Comparison of ENCODE assay signal across 13 cellular contexts in the genomic region with DNA sequence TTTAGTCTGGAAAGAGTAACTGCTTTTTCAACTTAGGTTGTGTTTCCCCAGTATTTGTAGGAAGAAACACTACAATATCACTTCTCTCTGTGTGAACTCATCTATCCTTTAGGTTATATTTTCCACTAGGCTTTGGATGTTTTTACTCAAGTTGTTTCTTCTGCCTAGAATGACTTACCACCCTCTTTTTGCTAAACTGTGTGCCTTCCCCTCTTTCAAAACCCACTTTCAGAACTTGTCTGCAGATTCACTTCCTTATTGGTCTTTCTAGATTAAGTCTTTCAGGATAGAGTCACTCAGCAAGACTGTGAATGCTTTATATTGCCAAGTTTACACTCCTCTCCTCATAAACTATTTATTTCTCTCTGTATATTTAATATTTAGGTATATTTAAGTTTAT. TPM values are rescaled to one million over a fixed set of nuclear protein-coding genes. Genes with fewer than 3 reads are reported as not detected.
DNase-seq lines count a peak whose midpoint lies in the region; ATAC-seq and TF ChIP-seq lines count a peak whose summit lies in the region.
"Had no signal": no experiment of that assay in that cellular context is flagged by ENCODE, and none has a peak within 500 bp of the region (broad histone marks: within the 10 kb centered on the region; RNA-seq: fewer than 3 reads in every experiment).

No MANE protein-coding gene starts in this region.

- H3K9me3 Mint-ChIP-seq in nephron progenitor cell, result no peaks in the 10 kb centered on the region
- H3K9me3 Mint-ChIP-seq: activated T-helper 1 cell treated with anti-CD3 and anti-CD28 coated beads, Interleukin-12 subunit alpha, Interleukin-12 subunit beta, Interleukin-2, Interleukin-4 antibody, amounts not matched to agents 30 ng/mL and 10 ng/mL and 1 ng/mL, durations not matched to agents 14 hours and 24 hours and 36 hours; CD4-positive, CD25-positive, alpha-beta regulatory T cell had no signal

- H3K36me3 Mint-ChIP-seq in nephron progenitor cell (ENCODE audit: low read depth), result no peaks in the 10 kb centered on the region
- H3K36me3 Mint-ChIP-seq: CD4-positive, CD25-positive, alpha-beta regulatory T cell had no signal

- no peaks in the 10 kb centered on the region for H3K36me3 ChIP-seq in left lung

- ATAC-seq in GM18519 (IDR thresholded peaks at IDR 0.05; ENCODE audit: low FRiP score, unreplicated experiment) (peak; percentile 73), GM21576 (IDR thresholded peaks at IDR 0.05; ENCODE audit: unreplicated experiment) (peak; percentile 91), HG03432 (IDR thresholded peaks at IDR 0.05; ENCODE audit: unreplicated experiment) (peak; percentile 83), left lung (peak; percentile 21)

- H3K4me3 Mint-ChIP-seq in nephron progenitor cell, result no peak overlapping the region
- H3K4me3 Mint-ChIP-seq: activated T-helper 1 cell treated with anti-CD3 and anti-CD28 coated beads, Interleukin-12 subunit alpha, Interleukin-12 subunit beta, Interleukin-2, Interleukin-4 antibody, amounts not matched to agents 30 ng/mL and 10 ng/mL and 1 ng/mL, durations not matched to agents 14 hours and 24 hours and 36 hours; CD4-positive, CD25-positive, alpha-beta regulatory T cell had no signal

- H3K27ac Mint-ChIP-seq in nephron progenitor cell, result no peak overlapping the region
- H3K27ac Mint-ChIP-seq: activated T-helper 1 cell treated with anti-CD3 and anti-CD28 coated beads, Interleukin-12 subunit alpha, Interleukin-12 subunit beta, Interleukin-2, Interleukin-4 antibody, amounts not matched to agents 30 ng/mL and 10 ng/mL and 1 ng/mL, durations not matched to agents 14 hours and 24 hours and 36 hours; CD4-positive, CD25-positive, alpha-beta regulatory T cell had no signal

- H3K4me3 ChIP-seq in left lung, result no peak overlapping the region

- DNase-seq in left lung (no peak), nephron progenitor cell (no peak), putamen (ENCODE audit: low spot score) (no peak), ureter (ENCODE audit: low spot score) (no peak)
- DNase-seq in activated effector memory CD4-positive, alpha-beta T cell treated with anti-CD3 and anti-CD28 coated beads, Interleukin-2, amount 50 U/mL, for 16 hours, result no peak
- DNase-seq: CD4-positive, CD25-positive, alpha-beta regulatory T cell; foreskin melanocyte; NCI-H1105; OCI-M1 had no signal

- peaks cover 0 to 26% of the 10 kb centered on the region in 2 donors for H3K4me1 ChIP-seq in left lung

- peaks cover 26% of the 10 kb centered on the region for H3K4me1 Mint-ChIP-seq in nephron progenitor cell

- peaks cover 4% of the 10 kb centered on the region for H3K27me3 Mint-ChIP-seq in nephron progenitor cell (ENCODE audit: low read depth, poor library complexity)

- no peaks in the 10 kb centered on the region for H3K27me3 ChIP-seq in left lung

- H3K9me3 ChIP-seq in left lung, result no peaks in the 10 kb centered on the region

- H3K27ac ChIP-seq in left lung, result peak overlapping the region in 1 of 2 donors; percentile 3

- TF ChIP-seq CTCF in left lung (IDR thresholded peaks at IDR 0.05), result no peak
- TF ChIP-seq CTCF in nephron progenitor cell (IDR thresholded peaks at IDR 0.05), result no peak

- intact Hi-C loops in left lung (cut with DNase I), result no loop called here

RNA-seq across cellular contexts. Expression of a gene that starts 14.2 kb away (rescaled TPM):
- total RNA-seq in left lung (100 to 1,000 TPM; 232 to 264 TPM), ureter (473 TPM)

Comparison
In these comparisons a context has a peak if more than half of its experiments do, and no peak if none do; other contexts are left out.
1. ATAC-seq: peak in every context shown above with its lines; median percentile 91 in GM21576; 83 in HG03432; 73 in GM18519; 21 in left lung.